Comparison of ENCODE assay signal across 24 cellular contexts in the genomic region with DNA sequence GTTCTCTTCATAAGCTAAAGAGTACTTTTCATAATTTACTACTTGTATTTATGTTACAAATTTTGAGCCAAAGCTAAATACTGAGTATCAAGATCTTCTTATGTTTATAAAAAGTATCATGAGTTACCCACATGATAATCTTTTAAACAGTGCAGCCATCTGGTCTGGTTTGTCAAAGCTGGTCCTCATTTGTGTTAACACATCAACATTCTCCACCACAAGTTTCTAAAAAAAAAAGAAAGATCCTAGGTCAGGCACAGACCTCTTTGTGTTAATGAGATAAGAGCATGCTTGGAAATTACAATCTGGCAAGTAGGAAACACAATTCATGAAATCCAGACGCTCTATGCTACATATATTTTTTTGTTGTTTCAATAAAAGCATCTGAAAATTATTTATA.
DNase-seq lines count a peak whose midpoint lies in the region; ATAC-seq and TF ChIP-seq lines count a peak whose summit lies in the region.
"Had no signal": no experiment of that assay in that cellular context is flagged by ENCODE, and none has a peak within 500 bp of the region (broad histone marks: within the 10 kb centered on the region; RNA-seq: fewer than 3 reads in every experiment).

No MANE protein-coding gene starts in this region.

- H3K27ac ChIP-seq in AG04450 (ENCODE audit: low read depth, low read length) (no peak overlapping the region), WERI-Rb-1 (peak overlapping the region; percentile 56)
- H3K27ac ChIP-seq: HL-60, skin epidermis had no signal

- ATAC-seq in GM21526 (IDR thresholded peaks at IDR 0.05; ENCODE audit: low FRiP score, unreplicated experiment): no peak
- no peak for ATAC-seq in stimulated activated memory B cell treated with anti-CD40 and anti-IgM and Interleukin-4, amounts not matched to agents 10 μg/mL and 1 μg/mL and 100 μg/mL, for 72 hours
- ATAC-seq: HCT116; naive thymus-derived CD8-positive, alpha-beta T cell had no signal

- TF ChIP-seq CTCF in AG04450 (IDR thresholded peaks at IDR 0.05; ENCODE audit: low read depth, low read length) (no peak), WERI-Rb-1 (IDR thresholded peaks at IDR 0.05; ENCODE audit: low read depth, low read length) (no peak)

- CTCF ChIA-PET in AG04450 (lab: Charles Lee): interaction anchor here (0.5 to 2.7 kb wide), 4 partner anchors 8 to 157 kb away, joined by 3 to 8 read pairs (median 4); no protein-coding TSS in a partner anchor

- no peaks in the 10 kb centered on the region for H3K36me3 Mint-ChIP-seq in stimulated activated memory B cell treated with anti-CD40 and anti-IgM and Interleukin-4, amounts not matched to agents 10 μg/mL and 1 μg/mL and 100 μg/mL, for 72 hours
- H3K36me3 Mint-ChIP-seq: naive thymus-derived CD8-positive, alpha-beta T cell had no signal

- DNase-seq in AG04450 (ENCODE audit: low read depth, low spot score) (peak; percentile 36), NCI-H524 (lab: John Stamatoyannopoulos, UW) (peak; percentile 12 to 80), WERI-Rb-1 (no peak), iris pigment epithelial cell (ENCODE audit: low read depth) (peak; percentile 31), T1000 (lab: John Stamatoyannopoulos, UW) (no peak), HuH-7 (ENCODE audit: low spot score) (no peak)
- DNase-seq: activated CD4-positive, alpha-beta T cell treated with anti-CD3 and anti-CD28 coated beads, Interleukin-2, amount 50 U/mL, for 48 hours; C1 segment of cervical spinal cord; effector CD8-positive, alpha-beta T cell; hypothalamus; kidney; mammary epithelial cell; MV-4-11; naive thymus-derived CD8-positive, alpha-beta T cell; NCI-H187 treated with DMSO at 0.1 percent for 48 hours; NCI-H446; stimulated activated CD4-positive, alpha-beta T cell treated with anti-CD3 and anti-CD28 coated beads, Interleukin-4, amount 100 ng/mL, for 24 hours had no signal

- no peaks in the 10 kb centered on the region for H3K27me3 ChIP-seq in AG04450 (ENCODE audit: control insufficient read depth, insufficient read depth, low read length)
- no peaks in the 10 kb centered on the region for H3K27me3 ChIP-seq in WERI-Rb-1 (ENCODE audit: insufficient read depth, low read depth, severe bottlenecking)

- H3K9me3 Mint-ChIP-seq in stimulated activated memory B cell treated with anti-CD40 and anti-IgM and Interleukin-4, amounts not matched to agents 10 μg/mL and 1 μg/mL and 100 μg/mL, for 72 hours: no peaks in the 10 kb centered on the region
- H3K9me3 Mint-ChIP-seq: central memory CD8-positive, alpha-beta T cell; naive thymus-derived CD8-positive, alpha-beta T cell; type B pancreatic cell had no signal

- H3K9me3 ChIP-seq in AG04450 (ENCODE audit: control insufficient read depth, insufficient read depth, low read length) (no peaks in the 10 kb centered on the region), WERI-Rb-1 (ENCODE audit: severe bottlenecking) (no peaks in the 10 kb centered on the region)

- H3K36me3 ChIP-seq in WERI-Rb-1: peaks cover 10% of the 10 kb centered on the region; the same call in 1 of the 2 replicates

- no peak overlapping the region for H3K4me3 ChIP-seq in AG04450 (ENCODE audit: low read depth, low read length)
- no peak overlapping the region for H3K4me3 ChIP-seq in WERI-Rb-1 (ENCODE audit: low read depth, low read length)
- H3K4me3 ChIP-seq: skin epidermis had no signal

- no peak overlapping the region for H3K27ac Mint-ChIP-seq in stimulated activated memory B cell treated with anti-CD40 and anti-IgM and Interleukin-4, amounts not matched to agents 10 μg/mL and 1 μg/mL and 100 μg/mL, for 72 hours
- H3K27ac Mint-ChIP-seq: naive thymus-derived CD8-positive, alpha-beta T cell; type B pancreatic cell had no signal

- H3K4me3 Mint-ChIP-seq in stimulated activated memory B cell treated with anti-CD40 and anti-IgM and Interleukin-4, amounts not matched to agents 10 μg/mL and 1 μg/mL and 100 μg/mL, for 72 hours: no peak overlapping the region
- H3K4me3 Mint-ChIP-seq: central memory CD8-positive, alpha-beta T cell; naive thymus-derived CD8-positive, alpha-beta T cell; type B pancreatic cell had no signal

- POLR2A ChIA-PET in AG04450 (lab: Yijun Ruan, JAX): no interaction called here

- peaks cover 18% of the 10 kb centered on the region for H3K27me3 Mint-ChIP-seq in stimulated activated memory B cell treated with anti-CD40 and anti-IgM and Interleukin-4, amounts not matched to agents 10 μg/mL and 1 μg/mL and 100 μg/mL, for 72 hours
- H3K27me3 Mint-ChIP-seq: central memory CD8-positive, alpha-beta T cell; type B pancreatic cell had no signal

- no peaks in the 10 kb centered on the region for H3K4me1 Mint-ChIP-seq in stimulated activated memory B cell treated with anti-CD40 and anti-IgM and Interleukin-4, amounts not matched to agents 10 μg/mL and 1 μg/mL and 100 μg/mL, for 72 hours
- H3K4me1 Mint-ChIP-seq: central memory CD8-positive, alpha-beta T cell; naive thymus-derived CD8-positive, alpha-beta T cell had no signal

Comparison
In these comparisons a context has a peak if more than half of its experiments do, and no peak if none do; other contexts are left out.
1. DNase-seq: peak in AG04450 (single experiment), NCI-H524 (2 of 2) and iris pigment epithelial cell (single experiment); none in WERI-Rb-1 (single experiment), T1000 (single experiment) and HuH-7 (single experiment).